2 cellular contexts compared by ENCODE assay signal in the genomic region with DNA sequence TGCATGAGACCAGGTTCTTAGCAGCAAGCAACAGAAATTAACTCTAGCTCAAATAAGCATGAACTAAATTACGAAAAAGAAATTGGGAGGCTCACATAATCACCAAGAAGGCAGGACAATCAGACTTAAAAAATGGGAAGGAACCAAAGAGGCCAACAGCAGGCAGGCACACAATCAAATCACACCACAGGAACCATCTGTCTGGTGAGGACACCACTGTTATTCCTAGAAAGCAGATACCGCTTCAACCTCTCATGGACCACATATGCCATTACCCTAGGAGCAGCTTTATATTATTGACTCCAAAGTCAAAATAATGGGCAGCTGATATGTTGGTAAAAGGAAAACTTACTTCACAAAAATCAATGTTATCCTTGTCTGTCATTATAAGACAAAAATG.
TF ChIP-seq lines count a peak whose summit lies in the region.

No MANE protein-coding gene starts in this region.

TF ChIP-seq in GM23338, 12 proteins besides CTCF, POLR2A, EP300 and RAD21 (continued from another document):
- TF ChIP-seq, protein P1, sequence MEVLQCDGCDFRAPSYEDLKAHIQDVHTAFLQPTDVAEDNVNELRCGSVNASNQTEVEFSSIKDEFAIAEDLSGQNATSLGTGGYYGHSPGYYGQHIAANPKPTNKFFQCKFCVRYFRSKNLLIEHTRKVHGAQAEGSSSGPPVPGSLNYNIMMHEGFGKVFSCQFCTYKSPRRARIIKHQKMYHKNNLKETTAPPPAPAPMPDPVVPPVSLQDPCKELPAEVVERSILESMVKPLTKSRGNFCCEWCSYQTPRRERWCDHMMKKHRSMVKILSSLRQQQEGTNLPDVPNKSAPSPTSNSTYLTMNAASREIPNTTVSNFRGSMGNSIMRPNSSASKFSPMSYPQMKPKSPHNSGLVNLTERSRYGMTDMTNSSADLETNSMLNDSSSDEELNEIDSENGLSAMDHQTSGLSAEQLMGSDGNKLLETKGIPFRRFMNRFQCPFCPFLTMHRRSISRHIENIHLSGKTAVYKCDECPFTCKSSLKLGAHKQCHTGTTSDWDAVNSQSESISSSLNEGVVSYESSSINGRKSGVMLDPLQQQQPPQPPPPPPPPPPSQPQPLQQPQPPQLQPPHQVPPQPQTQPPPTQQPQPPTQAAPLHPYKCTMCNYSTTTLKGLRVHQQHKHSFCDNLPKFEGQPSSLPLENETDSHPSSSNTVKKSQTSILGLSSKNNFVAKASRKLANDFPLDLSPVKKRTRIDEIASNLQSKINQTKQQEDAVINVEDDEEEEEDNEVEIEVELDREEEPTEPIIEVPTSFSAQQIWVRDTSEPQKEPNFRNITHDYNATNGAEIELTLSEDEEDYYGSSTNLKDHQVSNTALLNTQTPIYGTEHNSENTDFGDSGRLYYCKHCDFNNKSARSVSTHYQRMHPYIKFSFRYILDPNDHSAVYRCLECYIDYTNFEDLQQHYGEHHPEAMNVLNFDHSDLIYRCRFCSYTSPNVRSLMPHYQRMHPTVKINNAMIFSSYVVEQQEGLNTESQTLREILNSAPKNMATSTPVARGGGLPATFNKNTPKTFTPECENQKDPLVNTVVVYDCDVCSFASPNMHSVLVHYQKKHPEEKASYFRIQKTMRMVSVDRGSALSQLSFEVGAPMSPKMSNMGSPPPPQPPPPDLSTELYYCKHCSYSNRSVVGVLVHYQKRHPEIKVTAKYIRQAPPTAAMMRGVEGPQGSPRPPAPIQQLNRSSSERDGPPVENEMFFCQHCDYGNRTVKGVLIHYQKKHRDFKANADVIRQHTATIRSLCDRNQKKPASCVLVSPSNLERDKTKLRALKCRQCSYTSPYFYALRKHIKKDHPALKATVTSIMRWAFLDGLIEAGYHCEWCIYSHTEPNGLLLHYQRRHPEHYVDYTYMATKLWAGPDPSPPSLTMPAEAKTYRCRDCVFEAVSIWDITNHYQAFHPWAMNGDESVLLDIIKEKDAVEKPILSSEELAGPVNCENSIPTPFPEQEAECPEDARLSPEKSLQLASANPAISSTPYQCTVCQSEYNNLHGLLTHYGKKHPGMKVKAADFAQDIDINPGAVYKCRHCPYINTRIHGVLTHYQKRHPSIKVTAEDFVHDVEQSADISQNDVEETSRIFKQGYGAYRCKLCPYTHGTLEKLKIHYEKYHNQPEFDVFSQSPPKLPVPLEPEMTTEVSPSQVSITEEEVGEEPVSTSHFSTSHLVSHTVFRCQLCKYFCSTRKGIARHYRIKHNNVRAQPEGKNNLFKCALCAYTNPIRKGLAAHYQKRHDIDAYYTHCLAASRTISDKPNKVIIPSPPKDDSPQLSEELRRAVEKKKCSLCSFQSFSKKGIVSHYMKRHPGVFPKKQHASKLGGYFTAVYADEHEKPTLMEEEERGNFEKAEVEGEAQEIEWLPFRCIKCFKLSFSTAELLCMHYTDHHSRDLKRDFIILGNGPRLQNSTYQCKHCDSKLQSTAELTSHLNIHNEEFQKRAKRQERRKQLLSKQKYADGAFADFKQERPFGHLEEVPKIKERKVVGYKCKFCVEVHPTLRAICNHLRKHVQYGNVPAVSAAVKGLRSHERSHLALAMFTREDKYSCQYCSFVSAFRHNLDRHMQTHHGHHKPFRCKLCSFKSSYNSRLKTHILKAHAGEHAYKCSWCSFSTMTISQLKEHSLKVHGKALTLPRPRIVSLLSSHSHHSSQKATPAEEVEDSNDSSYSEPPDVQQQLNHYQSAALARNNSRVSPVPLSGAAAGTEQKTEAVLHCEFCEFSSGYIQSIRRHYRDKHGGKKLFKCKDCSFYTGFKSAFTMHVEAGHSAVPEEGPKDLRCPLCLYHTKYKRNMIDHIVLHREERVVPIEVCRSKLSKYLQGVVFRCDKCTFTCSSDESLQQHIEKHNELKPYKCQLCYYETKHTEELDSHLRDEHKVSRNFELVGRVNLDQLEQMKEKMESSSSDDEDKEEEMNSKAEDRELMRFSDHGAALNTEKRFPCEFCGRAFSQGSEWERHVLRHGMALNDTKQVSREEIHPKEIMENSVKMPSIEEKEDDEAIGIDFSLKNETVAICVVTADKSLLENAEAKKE (CRISPR knock-in tag; IDR thresholded peaks at IDR 0.05) = no peak
- TF ChIP-seq STAT1 (IDR thresholded peaks at IDR 0.05; ENCODE audit: unreplicated experiment) = no peak
- no peak for TF ChIP-seq EZH2 (IDR thresholded peaks at IDR 0.05; ENCODE audit: low read depth, unreplicated experiment)

TF ChIP-seq in WTC11, 78 proteins besides CTCF, POLR2A, EP300 and RAD21 (continued from another document):
- TF ChIP-seq, protein P2, sequence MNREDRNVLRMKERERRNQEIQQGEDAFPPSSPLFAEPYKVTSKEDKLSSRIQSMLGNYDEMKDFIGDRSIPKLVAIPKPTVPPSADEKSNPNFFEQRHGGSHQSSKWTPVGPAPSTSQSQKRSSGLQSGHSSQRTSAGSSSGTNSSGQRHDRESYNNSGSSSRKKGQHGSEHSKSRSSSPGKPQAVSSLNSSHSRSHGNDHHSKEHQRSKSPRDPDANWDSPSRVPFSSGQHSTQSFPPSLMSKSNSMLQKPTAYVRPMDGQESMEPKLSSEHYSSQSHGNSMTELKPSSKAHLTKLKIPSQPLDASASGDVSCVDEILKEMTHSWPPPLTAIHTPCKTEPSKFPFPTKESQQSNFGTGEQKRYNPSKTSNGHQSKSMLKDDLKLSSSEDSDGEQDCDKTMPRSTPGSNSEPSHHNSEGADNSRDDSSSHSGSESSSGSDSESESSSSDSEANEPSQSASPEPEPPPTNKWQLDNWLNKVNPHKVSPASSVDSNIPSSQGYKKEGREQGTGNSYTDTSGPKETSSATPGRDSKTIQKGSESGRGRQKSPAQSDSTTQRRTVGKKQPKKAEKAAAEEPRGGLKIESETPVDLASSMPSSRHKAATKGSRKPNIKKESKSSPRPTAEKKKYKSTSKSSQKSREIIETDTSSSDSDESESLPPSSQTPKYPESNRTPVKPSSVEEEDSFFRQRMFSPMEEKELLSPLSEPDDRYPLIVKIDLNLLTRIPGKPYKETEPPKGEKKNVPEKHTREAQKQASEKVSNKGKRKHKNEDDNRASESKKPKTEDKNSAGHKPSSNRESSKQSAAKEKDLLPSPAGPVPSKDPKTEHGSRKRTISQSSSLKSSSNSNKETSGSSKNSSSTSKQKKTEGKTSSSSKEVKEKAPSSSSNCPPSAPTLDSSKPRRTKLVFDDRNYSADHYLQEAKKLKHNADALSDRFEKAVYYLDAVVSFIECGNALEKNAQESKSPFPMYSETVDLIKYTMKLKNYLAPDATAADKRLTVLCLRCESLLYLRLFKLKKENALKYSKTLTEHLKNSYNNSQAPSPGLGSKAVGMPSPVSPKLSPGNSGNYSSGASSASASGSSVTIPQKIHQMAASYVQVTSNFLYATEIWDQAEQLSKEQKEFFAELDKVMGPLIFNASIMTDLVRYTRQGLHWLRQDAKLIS (CRISPR knock-in tag; IDR thresholded peaks at IDR 0.05; ENCODE audit: borderline replicate concordance) = no peak
- TF ChIP-seq, protein P3, sequence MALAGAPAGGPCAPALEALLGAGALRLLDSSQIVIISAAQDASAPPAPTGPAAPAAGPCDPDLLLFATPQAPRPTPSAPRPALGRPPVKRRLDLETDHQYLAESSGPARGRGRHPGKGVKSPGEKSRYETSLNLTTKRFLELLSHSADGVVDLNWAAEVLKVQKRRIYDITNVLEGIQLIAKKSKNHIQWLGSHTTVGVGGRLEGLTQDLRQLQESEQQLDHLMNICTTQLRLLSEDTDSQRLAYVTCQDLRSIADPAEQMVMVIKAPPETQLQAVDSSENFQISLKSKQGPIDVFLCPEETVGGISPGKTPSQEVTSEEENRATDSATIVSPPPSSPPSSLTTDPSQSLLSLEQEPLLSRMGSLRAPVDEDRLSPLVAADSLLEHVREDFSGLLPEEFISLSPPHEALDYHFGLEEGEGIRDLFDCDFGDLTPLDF (CRISPR knock-in tag; IDR thresholded peaks at IDR 0.05) = no peak
- TF ChIP-seq, protein P4, sequence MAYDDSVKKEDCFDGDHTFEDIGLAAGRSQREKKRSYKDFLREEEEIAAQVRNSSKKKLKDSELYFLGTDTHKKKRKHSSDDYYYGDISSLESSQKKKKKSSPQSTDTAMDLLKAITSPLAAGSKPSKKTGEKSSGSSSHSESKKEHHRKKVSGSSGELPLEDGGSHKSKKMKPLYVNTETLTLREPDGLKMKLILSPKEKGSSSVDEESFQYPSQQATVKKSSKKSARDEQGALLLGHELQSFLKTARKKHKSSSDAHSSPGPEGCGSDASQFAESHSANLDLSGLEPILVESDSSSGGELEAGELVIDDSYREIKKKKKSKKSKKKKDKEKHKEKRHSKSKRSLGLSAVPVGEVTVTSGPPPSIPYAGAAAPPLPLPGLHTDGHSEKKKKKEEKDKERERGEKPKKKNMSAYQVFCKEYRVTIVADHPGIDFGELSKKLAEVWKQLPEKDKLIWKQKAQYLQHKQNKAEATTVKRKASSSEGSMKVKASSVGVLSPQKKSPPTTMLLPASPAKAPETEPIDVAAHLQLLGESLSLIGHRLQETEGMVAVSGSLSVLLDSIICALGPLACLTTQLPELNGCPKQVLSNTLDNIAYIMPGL (CRISPR knock-in tag; IDR thresholded peaks at IDR 0.05) = no peak
- TF ChIP-seq SMAD3 (CRISPR knock-in tag; IDR thresholded peaks at IDR 0.05; ENCODE audit: borderline replicate concordance) = no peak
- TF ChIP-seq, protein P5, sequence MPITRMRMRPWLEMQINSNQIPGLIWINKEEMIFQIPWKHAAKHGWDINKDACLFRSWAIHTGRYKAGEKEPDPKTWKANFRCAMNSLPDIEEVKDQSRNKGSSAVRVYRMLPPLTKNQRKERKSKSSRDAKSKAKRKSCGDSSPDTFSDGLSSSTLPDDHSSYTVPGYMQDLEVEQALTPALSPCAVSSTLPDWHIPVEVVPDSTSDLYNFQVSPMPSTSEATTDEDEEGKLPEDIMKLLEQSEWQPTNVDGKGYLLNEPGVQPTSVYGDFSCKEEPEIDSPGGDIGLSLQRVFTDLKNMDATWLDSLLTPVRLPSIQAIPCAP (CRISPR knock-in tag; IDR thresholded peaks at IDR 0.05) = no peak
- TF ChIP-seq CREB1 (CRISPR knock-in tag; IDR thresholded peaks at IDR 0.05) = no peak
- TF ChIP-seq, protein P6, sequence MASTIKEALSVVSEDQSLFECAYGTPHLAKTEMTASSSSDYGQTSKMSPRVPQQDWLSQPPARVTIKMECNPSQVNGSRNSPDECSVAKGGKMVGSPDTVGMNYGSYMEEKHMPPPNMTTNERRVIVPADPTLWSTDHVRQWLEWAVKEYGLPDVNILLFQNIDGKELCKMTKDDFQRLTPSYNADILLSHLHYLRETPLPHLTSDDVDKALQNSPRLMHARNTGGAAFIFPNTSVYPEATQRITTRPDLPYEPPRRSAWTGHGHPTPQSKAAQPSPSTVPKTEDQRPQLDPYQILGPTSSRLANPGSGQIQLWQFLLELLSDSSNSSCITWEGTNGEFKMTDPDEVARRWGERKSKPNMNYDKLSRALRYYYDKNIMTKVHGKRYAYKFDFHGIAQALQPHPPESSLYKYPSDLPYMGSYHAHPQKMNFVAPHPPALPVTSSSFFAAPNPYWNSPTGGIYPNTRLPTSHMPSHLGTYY (CRISPR knock-in tag; IDR thresholded peaks at IDR 0.05) = no peak
